ENCODE assay signal across 9 cellular contexts in the genomic region with DNA sequence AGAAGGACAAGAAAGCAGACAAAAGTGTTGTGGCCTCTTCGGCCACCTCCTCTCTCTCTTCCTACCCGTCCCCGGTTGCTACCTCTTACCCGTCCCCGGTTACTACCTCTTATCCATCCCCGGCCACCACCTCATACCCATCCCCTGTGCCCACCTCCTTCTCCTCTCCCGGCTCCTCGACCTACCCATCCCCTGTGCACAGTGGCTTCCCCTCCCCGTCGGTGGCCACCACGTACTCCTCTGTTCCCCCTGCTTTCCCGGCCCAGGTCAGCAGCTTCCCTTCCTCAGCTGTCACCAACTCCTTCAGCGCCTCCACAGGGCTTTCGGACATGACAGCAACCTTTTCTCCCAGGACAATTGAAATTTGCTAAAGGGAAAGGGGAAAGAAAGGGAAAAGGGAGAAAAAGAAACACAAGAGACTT. TPM values are rescaled to one million over a fixed set of nuclear protein-coding genes. Genes with fewer than 3 reads are reported as not detected.
DNase-seq lines count a peak whose midpoint lies in the region; ATAC-seq and TF ChIP-seq lines count a peak whose summit lies in the region.
"Had no signal": no experiment of that assay in that cellular context is flagged by ENCODE, and none has a peak within 500 bp of the region (broad histone marks: within the 10 kb centered on the region; RNA-seq: fewer than 3 reads in every experiment).

No MANE protein-coding gene starts in this region.

- H3K4me3 Mint-ChIP-seq in natural killer cell treated with Interleukin-12 subunit alpha and Interleukin-12 subunit beta and Interleukin-15 and Interleukin-18, amount 100 ng/mL, for 72 hours: peak overlapping the region; percentile 56

- H3K27me3 Mint-ChIP-seq in natural killer cell treated with Interleukin-12 subunit alpha and Interleukin-12 subunit beta and Interleukin-15 and Interleukin-18, amount 100 ng/mL, for 72 hours: no peaks in the 10 kb centered on the region

- no peaks in the 10 kb centered on the region for H3K36me3 Mint-ChIP-seq in natural killer cell treated with Interleukin-12 subunit alpha and Interleukin-12 subunit beta and Interleukin-15 and Interleukin-18, amount 100 ng/mL, for 72 hours

- DNase-seq in AG09319 (ENCODE audit: extremely low read depth, low read depth) (peak; percentile 59), colonic mucosa (no peak), NCI-H526 treated with DMSO at 0.1 percent for 48 hours (lab: John Stamatoyannopoulos, UW) (no peak), NCI-H1417 treated with DMSO at 0.1 percent for 48 hours (lab: John Stamatoyannopoulos, UW) (no peak), NCI-H1694 treated with DMSO at 0.1 percent for 48 hours (lab: John Stamatoyannopoulos, UW) (no peak)
- no peak for DNase-seq in natural killer cell treated with Interleukin-12 subunit alpha and Interleukin-12 subunit beta and Interleukin-15 and Interleukin-18, amount 100 ng/mL, for 72 hours (ENCODE audit: low spot score)
- DNase-seq: SHP77 treated with DMSO at 0.1 percent for 48 hours had no signal

- H3K9me3 ChIP-seq in HUES6 (ENCODE audit: control insufficient read depth, insufficient read depth, low read depth, low read length) (no peaks in the 10 kb centered on the region), colonic mucosa (no peaks in the 10 kb centered on the region)

- H3K27ac Mint-ChIP-seq in natural killer cell treated with Interleukin-12 subunit alpha and Interleukin-12 subunit beta and Interleukin-15 and Interleukin-18, amount 100 ng/mL, for 72 hours: peak overlapping the region; percentile 2 to 58

- TF ChIP-seq CTCF in AG09319 (IDR thresholded peaks at IDR 0.05; ENCODE audit: low read depth, low read length) (no peak), colonic mucosa (IDR thresholded peaks at IDR 0.05) (no peak)

- no peak for ATAC-seq in natural killer cell treated with Interleukin-12 subunit alpha and Interleukin-12 subunit beta and Interleukin-15 and Interleukin-18, amount 100 ng/mL, for 72 hours
- ATAC-seq in GM21526 (IDR thresholded peaks at IDR 0.05; ENCODE audit: low FRiP score, unreplicated experiment): no peak

- H3K4me3 ChIP-seq in HUES6 (ENCODE audit: low read depth, low read length) (peak overlapping the region; percentile 85; the same call in 1 of the 2 replicates), colonic mucosa (peak overlapping the region; percentile 81)

- H3K4me1 ChIP-seq in HUES6 (ENCODE audit: control insufficient read depth, insufficient read depth, low read length): peaks cover 17% of the 10 kb centered on the region
- peaks cover 3% of the 10 kb centered on the region for H3K4me1 ChIP-seq in colonic mucosa

- no peak overlapping the region for H3K9ac ChIP-seq in HUES6 (ENCODE audit: low read length)
- peak overlapping the region in 1 of 2 donors; percentile 39 for H3K9ac ChIP-seq in colonic mucosa (ENCODE audit: low read depth in 2 of 2, low read length in 2 of 2)

- no peaks in the 10 kb centered on the region for H3K9me3 Mint-ChIP-seq in natural killer cell treated with Interleukin-12 subunit alpha and Interleukin-12 subunit beta and Interleukin-15 and Interleukin-18, amount 100 ng/mL, for 72 hours

- peaks cover 18 to 19% of the 10 kb centered on the region in 2 donors for H3K4me1 Mint-ChIP-seq in natural killer cell treated with Interleukin-12 subunit alpha and Interleukin-12 subunit beta and Interleukin-15 and Interleukin-18, amount 100 ng/mL, for 72 hours (ENCODE audit: low read depth in 2 of 2)

- H3K27me3 ChIP-seq in HUES6 (ENCODE audit: control insufficient read depth, insufficient read depth, low read length) (peaks cover 27% of the 10 kb centered on the region), colonic mucosa (no peaks in the 10 kb centered on the region)

- H3K36me3 ChIP-seq in HUES6 (ENCODE audit: control insufficient read depth, insufficient read depth, low read length): peaks cover 16% of the 10 kb centered on the region
- no peaks in the 10 kb centered on the region for H3K36me3 ChIP-seq in colonic mucosa

- intact Hi-C loops in colonic mucosa (cut with DNase I): loop anchor here (5.0 kb wide), 1 partner anchor 35 kb away; no protein-coding TSS in a partner anchor

- no peak overlapping the region for H3K27ac ChIP-seq in HUES6 (ENCODE audit: low read depth, low read length)
- no peak overlapping the region for H3K27ac ChIP-seq in colonic mucosa

RNA-seq across cellular contexts. Expression of a gene that starts 2.4 kb away (rescaled TPM):
- total RNA-seq in colonic mucosa: 10 to 100 TPM in 1 of 2 donors, 1 to 10 TPM in 1; 6.7 to 73.9 TPM
- total RNA-seq in natural killer cell treated with Interleukin-12 subunit alpha and Interleukin-12 subunit beta and Interleukin-15 and Interleukin-18, amount 100 ng/mL, for 72 hours: 10 to 100 TPM in 1 of 2 donors, 1 to 10 TPM in 1; 8.5 to 11.2 TPM

RNA-seq across cellular contexts. Expression of a gene that starts 28.9 kb away (rescaled TPM):
- 1 to 10 TPM in 1 of 2 donors, under 1 TPM in 1; 0.42 to 3.2 TPM for total RNA-seq in colonic mucosa
- total RNA-seq in natural killer cell treated with Interleukin-12 subunit alpha and Interleukin-12 subunit beta and Interleukin-15 and Interleukin-18, amount 100 ng/mL, for 72 hours: under 1 TPM in 1 of 2 donors, not detected in 1; 0.75 TPM
